In the genomic region with DNA sequence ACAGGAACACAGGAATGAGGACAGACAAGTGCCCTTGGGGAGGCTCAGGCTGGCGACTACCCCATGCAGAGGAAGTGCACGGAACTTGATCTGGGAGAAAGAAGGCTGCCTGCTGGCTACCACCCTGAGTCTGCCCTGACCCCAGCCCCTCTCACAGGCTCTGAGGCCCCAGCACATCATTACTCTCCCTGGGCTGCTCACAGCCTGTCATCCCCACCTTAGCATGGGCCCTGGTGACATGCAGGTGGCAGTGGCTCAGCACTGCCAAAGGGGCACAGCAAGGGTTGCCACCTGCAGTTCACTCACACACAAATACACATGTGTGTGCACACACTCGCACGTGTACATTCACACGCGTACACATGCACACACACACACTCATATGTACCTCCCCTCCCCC, we compare ENCODE assay signal across 24 cellular contexts.
"Had no signal": no experiment of that assay in that cellular context is flagged by ENCODE, and none has a peak within 500 bp of the region (broad histone marks: within the 10 kb centered on the region; RNA-seq: fewer than 3 reads in every experiment).

No MANE protein-coding gene starts in this region.

- H3K9ac ChIP-seq: neural progenitor cell had no signal

- ATAC-seq: left cardiac atrium; left lung; lower lobe of right lung; naive thymus-derived CD8-positive, alpha-beta T cell; pancreas; right lobe of liver; stimulated activated naive B cell treated with anti-CD40 and anti-IgM and Interleukin-4, amounts not matched to agents 10 μg/mL and 1 μg/mL and 100 μg/mL, for 72 hours; stimulated activated naive CD8-positive, alpha-beta T cell treated with anti-CD3 and anti-CD28 coated beads, Interleukin-15, Interleukin-2, amounts not matched to agents 100 U/mL and 50 U/mL, for 24 hours had no signal

- H3K4me3 ChIP-seq: left lung, lower lobe of right lung, neural progenitor cell, pancreas, right atrium auricular region, right lobe of liver, smooth muscle cell, stomach, testis, thyroid gland, transverse colon, upper lobe of left lung, vagina had no signal

- H3K9me3 ChIP-seq: left lung, lower lobe of right lung, pancreas, right atrium auricular region, right lobe of liver, stomach, testis, thyroid gland, transverse colon, upper lobe of left lung, vagina had no signal

- H3K4me1 ChIP-seq: left lung, lower lobe of right lung, neural progenitor cell, pancreas, right lobe of liver, testis, thyroid gland, transverse colon, upper lobe of left lung, vagina had no signal

- H3K36me3 ChIP-seq: left lung, lower lobe of right lung, neural progenitor cell, pancreas, right atrium auricular region, right lobe of liver, stomach, thyroid gland, transverse colon, upper lobe of left lung, vagina had no signal

- H3K27ac ChIP-seq: left lung, lower lobe of right lung, neural progenitor cell, pancreas, right atrium auricular region, right lobe of liver, stomach, testis, thyroid gland, transverse colon, upper lobe of left lung, vagina had no signal

- H3K27me3 ChIP-seq: left lung, neural progenitor cell, pancreas, right atrium auricular region, right lobe of liver, stomach, testis, thyroid gland, transverse colon, upper lobe of left lung, vagina had no signal

- H3K4me2 ChIP-seq: neural progenitor cell, smooth muscle cell had no signal

- H2AFZ ChIP-seq: neural progenitor cell had no signal

- FAIRE-seq: pancreas had no signal

- DNase-seq: hypothalamus; islet precursor cell; kidney glomerular epithelial cell; left cardiac atrium; left lung; lower lobe of right lung; mammary epithelial cell; mesenchymal stem cell; naive thymus-derived CD8-positive, alpha-beta T cell; pancreas; right lobe of liver; stimulated activated CD4-positive, alpha-beta T cell treated with anti-CD3 and anti-CD28 coated beads, Interleukin-2, amount 100 ng/mL, for 24 hours; stimulated activated CD4-positive, alpha-beta T cell treated with anti-CD3 and anti-CD28 coated beads, Interleukin-4, amount 100 ng/mL, for 1 hour; stimulated activated naive B cell treated with anti-CD40 and anti-IgM and Interleukin-4, amounts not matched to agents 10 μg/mL and 1 μg/mL and 100 μg/mL, for 72 hours; stimulated activated naive CD8-positive, alpha-beta T cell treated with anti-CD3 and anti-CD28 coated beads, Interleukin-15, Interleukin-2, amounts not matched to agents 100 U/mL and 50 U/mL, for 24 hours; stomach; testis; thyroid gland; transverse colon had no signal
